Comparison of ENCODE assay signal across 9 cellular contexts in the genomic region with DNA sequence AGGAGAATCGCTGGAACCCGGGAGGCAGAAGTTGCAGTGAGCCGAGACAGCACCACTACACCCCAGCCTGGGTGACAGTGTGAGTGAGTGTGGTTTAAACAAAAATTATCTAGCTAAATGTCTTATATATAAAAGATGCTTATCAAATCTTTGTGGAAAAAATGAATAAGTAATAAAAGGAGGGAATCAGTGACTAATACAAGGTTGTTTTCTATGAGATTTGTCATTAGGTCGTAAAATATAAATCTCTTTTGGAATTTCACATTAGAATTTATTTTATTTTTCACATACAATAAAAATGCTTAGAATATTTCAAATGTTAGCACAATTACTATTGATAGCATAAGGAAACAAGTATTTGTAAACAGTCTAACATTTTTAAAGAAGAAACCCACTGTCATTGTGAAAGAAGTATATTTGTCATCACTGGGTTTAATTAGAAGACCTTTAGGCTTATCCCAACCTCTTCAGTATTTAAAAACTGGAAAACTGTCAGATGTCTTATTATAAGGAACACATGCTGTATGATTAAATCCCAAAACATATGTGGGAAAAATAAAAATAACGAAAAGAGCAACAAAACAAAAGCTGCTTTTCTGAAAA.
"Had no signal": no experiment of that assay in that cellular context is flagged by ENCODE, and none has a peak within 500 bp of the region (broad histone marks: within the 10 kb centered on the region; RNA-seq: fewer than 3 reads in every experiment).

No MANE protein-coding gene starts in this region.

- FAIRE-seq: pancreas, urothelium cell line had no signal

- DNase-seq: activated CD4-positive, alpha-beta T cell treated with anti-CD3 and anti-CD28 coated beads, Interleukin-2, amount 50 U/mL, for 4 hours; activated CD4-positive, CD25-positive, alpha-beta regulatory T cell; activated effector memory CD4-positive, alpha-beta T cell treated with anti-CD3 and anti-CD28 coated beads, Interleukin-2, amount 50 U/mL, for 16 hours; activated naive CD8-positive, alpha-beta T cell treated with anti-CD3 and anti-CD28 coated beads for 36 hours; activated T-cell treated with anti-CD3 and anti-CD28 coated beads, Interleukin-2, amount 50 U/mL, for 1 hour; anterior cingulate cortex; pancreas; T-helper 2 cell had no signal

- ATAC-seq: pancreas had no signal
